22 cellular contexts compared by ENCODE assay signal in the genomic region with DNA sequence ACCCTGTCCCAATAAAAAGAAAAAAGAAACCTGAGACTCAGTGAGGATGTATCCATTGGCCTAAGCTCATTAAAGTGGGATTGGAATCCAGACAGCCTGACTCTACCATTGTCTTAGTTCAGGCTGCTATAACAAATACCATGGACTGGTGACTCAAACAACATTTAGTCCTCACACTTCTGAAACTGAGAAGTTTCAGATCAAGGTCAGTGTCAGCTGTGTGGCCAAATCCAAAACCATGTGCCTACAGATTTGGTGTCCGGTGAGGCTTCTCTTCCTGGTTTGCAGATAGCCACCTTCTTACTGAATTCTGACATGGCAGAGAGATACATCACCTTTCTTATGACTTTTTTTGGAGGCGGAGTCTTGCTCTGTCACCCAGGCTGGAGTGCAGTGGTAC. TPM values are rescaled to one million over a fixed set of nuclear protein-coding genes. Genes with fewer than 3 reads are reported as not detected.
DNase-seq lines count a peak whose midpoint lies in the region; ATAC-seq lines count a peak whose summit lies in the region.
"Had no signal": no experiment of that assay in that cellular context is flagged by ENCODE, and none has a peak within 500 bp of the region (broad histone marks: within the 10 kb centered on the region; RNA-seq: fewer than 3 reads in every experiment).

No MANE protein-coding gene starts in this region.

- peaks cover 7% of the 10 kb centered on the region for H3K4me1 Mint-ChIP-seq in stimulated activated memory B cell treated with anti-CD40 and anti-IgM and Interleukin-4, amounts not matched to agents 10 μg/mL and 1 μg/mL and 100 μg/mL, for 72 hours
- H3K4me1 Mint-ChIP-seq in activated CD4-positive, alpha-beta T cell treated with anti-CD3 and anti-CD28 coated beads, Interleukin-2, amount 10 ng/mL, durations not matched to agents 7 days and 5 days: peaks cover 9% of the 10 kb centered on the region

- H3K27me3 Mint-ChIP-seq in stimulated activated memory B cell treated with anti-CD40 and anti-IgM and Interleukin-4, amounts not matched to agents 10 μg/mL and 1 μg/mL and 100 μg/mL, for 72 hours: peaks cover 22% of the 10 kb centered on the region
- H3K27me3 Mint-ChIP-seq in activated CD4-positive, alpha-beta T cell treated with anti-CD3 and anti-CD28 coated beads, Interleukin-2, amount 10 ng/mL, durations not matched to agents 7 days and 5 days: peaks cover 2% of the 10 kb centered on the region
- H3K27me3 Mint-ChIP-seq: activated naive CD8-positive, alpha-beta T cell had no signal

- ATAC-seq in GM19468 (IDR thresholded peaks at IDR 0.05; ENCODE audit: extremely low read depth, unreplicated experiment) (peak; percentile 69), HG03103 (IDR thresholded peaks at IDR 0.05; ENCODE audit: low read depth, unreplicated experiment) (peak; percentile 83)
- peak; percentile 55 for ATAC-seq in stimulated activated memory B cell treated with anti-CD40 and anti-IgM and Interleukin-4, amounts not matched to agents 10 μg/mL and 1 μg/mL and 100 μg/mL, for 72 hours
- ATAC-seq: activated T-cell treated with anti-CD3 and anti-CD28 coated beads, Interleukin-2, amount 50 U/mL, for 4 hours; body of pancreas; heart left ventricle had no signal

- peaks cover 3% of the 10 kb centered on the region for H3K9me3 Mint-ChIP-seq in stimulated activated memory B cell treated with anti-CD40 and anti-IgM and Interleukin-4, amounts not matched to agents 10 μg/mL and 1 μg/mL and 100 μg/mL, for 72 hours
- H3K9me3 Mint-ChIP-seq in activated CD4-positive, alpha-beta T cell treated with anti-CD3 and anti-CD28 coated beads, Interleukin-2, amount 10 ng/mL, durations not matched to agents 7 days and 5 days: peaks cover 11% of the 10 kb centered on the region
- H3K9me3 Mint-ChIP-seq: type B pancreatic cell had no signal

- POLR2A ChIA-PET in activated CD4-positive, alpha-beta T cell treated with anti-CD3 and anti-CD28 coated beads, Interleukin-2, amount 10 ng/mL, durations not matched to agents 7 days and 5 days (lab: Charles Lee): no interaction called here

- no peak overlapping the region for H3K4me3 Mint-ChIP-seq in stimulated activated memory B cell treated with anti-CD40 and anti-IgM and Interleukin-4, amounts not matched to agents 10 μg/mL and 1 μg/mL and 100 μg/mL, for 72 hours
- no peak overlapping the region for H3K4me3 Mint-ChIP-seq in activated CD4-positive, alpha-beta T cell treated with anti-CD3 and anti-CD28 coated beads, Interleukin-2, amount 10 ng/mL, durations not matched to agents 7 days and 5 days
- H3K4me3 Mint-ChIP-seq: activated B cell treated with CpG ODN at 0.5 μM for 24 hours; activated naive CD8-positive, alpha-beta T cell; activated T-cell treated with anti-CD3 and anti-CD28 coated beads, Interleukin-2, amount 50 U/mL, for 4 hours; nephron progenitor cell; type B pancreatic cell had no signal

- H3K36me3 Mint-ChIP-seq in stimulated activated memory B cell treated with anti-CD40 and anti-IgM and Interleukin-4, amounts not matched to agents 10 μg/mL and 1 μg/mL and 100 μg/mL, for 72 hours: no peaks in the 10 kb centered on the region
- H3K36me3 Mint-ChIP-seq in activated CD4-positive, alpha-beta T cell treated with anti-CD3 and anti-CD28 coated beads, Interleukin-2, amount 10 ng/mL, durations not matched to agents 7 days and 5 days (ENCODE audit: low read depth): no peaks in the 10 kb centered on the region
- H3K36me3 Mint-ChIP-seq: activated naive CD8-positive, alpha-beta T cell; type B pancreatic cell had no signal

- peak; percentile 44 for DNase-seq in NCI-H82 (lab: John Stamatoyannopoulos, UW)
- no peak for DNase-seq in NCI-H82 treated with DMSO at 0.1 percent for 48 hours (lab: John Stamatoyannopoulos, UW; ENCODE audit: unreplicated experiment)
- no peak for DNase-seq in NCI-H526 treated with DMSO at 0.1 percent for 48 hours (lab: John Stamatoyannopoulos, UW)
- DNase-seq in activated CD4-positive, alpha-beta T cell treated with anti-CD3 and anti-CD28 coated beads, Interleukin-2, amount 10 ng/mL, durations not matched to agents 7 days and 5 days: no peak
- no peak for DNase-seq in NCI-H1417 treated with DMSO at 0.1 percent for 48 hours (lab: John Stamatoyannopoulos, UW)
- DNase-seq: activated B cell treated with CpG ODN at 0.5 μM for 24 hours; activated T-cell treated with anti-CD3 and anti-CD28 coated beads, Interleukin-2, amount 50 U/mL, for 4 hours; AML-193; body of pancreas; Caco-2; heart left ventricle; left ventricle myocardium inferior; NCI-H226; nephron progenitor cell; sigmoid colon; stomach; T-helper 9 cell had no signal

- CTCF ChIA-PET in activated CD4-positive, alpha-beta T cell treated with anti-CD3 and anti-CD28 coated beads, Interleukin-2, amount 10 ng/mL, durations not matched to agents 7 days and 5 days (lab: Charles Lee): no interaction called here

- H3K27ac Mint-ChIP-seq in stimulated activated memory B cell treated with anti-CD40 and anti-IgM and Interleukin-4, amounts not matched to agents 10 μg/mL and 1 μg/mL and 100 μg/mL, for 72 hours: no peak overlapping the region
- no peak overlapping the region for H3K27ac Mint-ChIP-seq in activated CD4-positive, alpha-beta T cell treated with anti-CD3 and anti-CD28 coated beads, Interleukin-2, amount 10 ng/mL, durations not matched to agents 7 days and 5 days
- H3K27ac Mint-ChIP-seq: activated B cell treated with CpG ODN at 0.5 μM for 24 hours; activated naive CD8-positive, alpha-beta T cell; nephron progenitor cell; type B pancreatic cell had no signal

RNA-seq across cellular contexts. Expression of a gene that starts 53.3 kb away (rescaled TPM):
- 10 to 100 TPM; 22.5 to 25.0 TPM for total RNA-seq in activated CD4-positive, alpha-beta T cell treated with anti-CD3 and anti-CD28 coated beads, Interleukin-2, amount 10 ng/mL, durations not matched to agents 7 days and 5 days
